Comparison of ENCODE assay signal across 8 cellular contexts in the genomic region with DNA sequence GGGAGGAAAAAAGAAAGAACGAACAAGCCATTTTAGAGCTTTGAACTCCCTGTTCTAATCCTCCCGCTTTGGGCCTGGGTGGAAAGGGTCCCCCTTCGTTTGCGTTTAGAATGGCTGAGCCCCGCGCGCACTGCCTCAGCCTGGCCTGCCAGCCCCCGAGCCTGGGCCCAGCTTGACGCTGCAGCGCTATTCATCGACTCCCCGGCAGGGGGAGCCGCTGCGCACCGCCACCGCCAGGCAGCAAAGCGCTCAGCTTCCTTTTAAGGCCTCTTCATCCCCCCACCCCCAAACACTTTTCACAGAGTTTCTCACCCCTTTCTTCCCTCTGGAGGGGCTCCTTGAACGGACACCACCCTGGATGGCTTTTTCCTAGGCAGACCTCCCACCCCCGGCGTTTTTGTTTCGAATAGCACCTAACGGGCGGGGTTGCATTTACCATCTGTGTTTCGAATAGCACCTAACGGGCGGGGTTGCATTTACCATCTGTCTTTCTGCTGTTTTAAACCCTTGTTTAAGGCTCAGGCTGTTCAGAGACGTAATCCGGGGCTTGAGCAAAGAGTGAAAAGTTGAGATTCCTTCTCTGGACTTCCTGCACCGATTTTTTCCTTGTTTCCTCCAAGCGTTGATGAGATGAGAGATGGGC. TPM values are rescaled to one million over a fixed set of nuclear protein-coding genes. Genes with fewer than 3 reads are reported as not detected.
A peak's percentile ranks its signal among the peaks of the same experiment; 100 is the strongest.
DNase-seq lines count a peak whose midpoint lies in the region; ATAC-seq, FAIRE-seq and TF ChIP-seq lines count a peak whose summit lies in the region.

No MANE protein-coding gene starts in this region.

- H3K4me3 ChIP-seq in A549, result no peak overlapping the region

- CTCF ChIA-PET in A549 (lab: Yijun Ruan, JAX), result interaction anchor here (1.1 to 2.3 kb wide), 7 partner anchors 9 to 614 kb away, joined by 3 to 7 read pairs (median 4); no protein-coding TSS in a partner anchor

- H3K4me3 Mint-ChIP-seq in activated T-cell treated with anti-CD3 and anti-CD28 coated beads, Interleukin-2, amount 50 U/mL, for 72 hours, result no peak overlapping the region

- no peak for FAIRE-seq in A549 (lab: Jason Lieb, UNC)

- H3K27ac Mint-ChIP-seq in activated T-cell treated with anti-CD3 and anti-CD28 coated beads, Interleukin-2, amount 50 U/mL, for 72 hours, result no peak overlapping the region

- ATAC-seq in A549 (peak; percentile 59 to 91; a peak in 3 of 6 replicates), HG03342 (IDR thresholded peaks at IDR 0.05; ENCODE audit: unreplicated experiment) (no peak), GM18519 (IDR thresholded peaks at IDR 0.05; ENCODE audit: low FRiP score, unreplicated experiment) (no peak)
- ATAC-seq in activated T-cell treated with anti-CD3 and anti-CD28 coated beads, Interleukin-2, amount 50 U/mL, for 72 hours (replicated peaks in 1 of 2), result peak in 1 of 2 donors; percentile 41

- no peak for TF ChIP-seq EP300 in A549 (IDR thresholded peaks at IDR 0.05)

- H3K27ac ChIP-seq in A549, result no peak overlapping the region

- H3K36me3 Mint-ChIP-seq in activated T-cell treated with anti-CD3 and anti-CD28 coated beads, Interleukin-2, amount 50 U/mL, for 72 hours (ENCODE audit: insufficient read depth in 2 of 2), result peaks cover 1 to 2% of the 10 kb centered on the region in 2 donors

- H3K4me2 ChIP-seq in A549, result peak overlapping the region; percentile 13; the same call in 1 of the 3 replicates

- H3K27me3 Mint-ChIP-seq in activated T-cell treated with anti-CD3 and anti-CD28 coated beads, Interleukin-2, amount 50 U/mL, for 72 hours (ENCODE audit: low read depth), result peaks cover 8% of the 10 kb centered on the region

- no peaks in the 10 kb centered on the region for H3K4me1 ChIP-seq in A549

- TF ChIP-seq CTCF in A549 (IDR thresholded peaks at IDR 0.05) (peak; percentile 44), GM20000 (IDR thresholded peaks at IDR 0.05; ENCODE audit: extremely low read depth, missing control alignments) (peak; percentile 22)

- peak; percentile 19 to 31; a peak in 2 of 5 replicates for TF ChIP-seq RAD21 in A549 (conservative IDR thresholded peaks at IDR 0.05 in 1 of 2, IDR thresholded peaks at IDR 0.05 in 1 of 2)

- POLR2A ChIA-PET in A549 (lab: Yijun Ruan, JAX), result no interaction called here

- no peaks in the 10 kb centered on the region for H3K4me1 Mint-ChIP-seq in activated T-cell treated with anti-CD3 and anti-CD28 coated beads, Interleukin-2, amount 50 U/mL, for 72 hours (ENCODE audit: low read depth)

- TF ChIP-seq POLR2A in A549 (IDR thresholded peaks at IDR 0.05; ENCODE audit: low read length), result no peak

- 25% methylated on average over 30 of the region's 30 CpGs for WGBS in A549 (ENCODE audit: missing lambda C conversion rate)

- DNase-seq in A549 (ENCODE audit: low read depth in 1 of 2, low spot score in 1 of 2), result peak; percentile 25 to 37
- no peak for DNase-seq in GM20000 (ENCODE audit: low spot score)
- DNase-seq in activated T-cell treated with anti-CD3 and anti-CD28 coated beads, Interleukin-2, amount 50 U/mL, for 72 hours, result peak; percentile 31 to 52
- DNase-seq in iPS DF 4.7 (ENCODE audit: extremely low read depth, low spot score), result peak; percentile 36
- peak; percentile 28 to 58 for DNase-seq in stimulated activated CD4-positive, alpha-beta T cell treated with anti-CD3 and anti-CD28 coated beads, Interleukin-2, amount 100 ng/mL, for 48 hours
- DNase-seq in EL, result no peak

- H3K9me3 Mint-ChIP-seq in activated T-cell treated with anti-CD3 and anti-CD28 coated beads, Interleukin-2, amount 50 U/mL, for 72 hours, result peaks cover 2 to 12% of the 10 kb centered on the region in 2 donors

- H3K9me3 ChIP-seq in A549, result peaks cover 9% of the 10 kb centered on the region; the same call in 1 of the 3 replicates

TF ChIP-seq in A549, 52 proteins besides CTCF, POLR2A, EP300 and RAD21:
- TF ChIP-seq KDM1A (IDR thresholded peaks at IDR 0.05; ENCODE audit: low read depth), result no peak
- TF ChIP-seq SMC3 (IDR thresholded peaks at IDR 0.05), result peak; percentile 17; the same call in 1 of the 3 replicates

RNA-seq across cellular contexts. Expression of a gene that starts 56.4 kb away (rescaled TPM):
- polyA plus RNA-seq in A549 (2011; rRNA removed) (not detected in 2 replicates), A549 (2017; fragmentation: RNase III; extraction: RNeasy Plus Mini Kit Qiagen cat#74134 plus additional on column Dnase treatment) (not detected in 3 replicates)
- polyA plus RNA-seq in A549 (2012; cell fraction: cytosol; rRNA removed), result not detected in 2 replicates
- not detected in 2 replicates for polyA plus RNA-seq in A549 (2012; cell fraction: nucleus; rRNA removed)
- polyA minus RNA-seq in A549 (2011; rRNA and poly(A)+ RNA removed), result not detected in 2 replicates
- not detected for total RNA-seq in activated T-cell treated with anti-CD3 and anti-CD28 coated beads, Interleukin-2, amount 50 U/mL, for 72 hours

Comparison
In these comparisons a context has a peak if more than half of its experiments do, and no peak if none do; other contexts are left out.
1. ATAC-seq: peak in A549 (2 of 2); none in HG03342 (single experiment) and GM18519 (single experiment).
2. DNase-seq: peak in A549 (2 of 2), activated T-cell treated with anti-CD3 and anti-CD28 coated beads, Interleukin-2, amount 50 U/mL, for 72 hours (2 of 2), iPS DF 4.7 (single experiment) and stimulated activated CD4-positive, alpha-beta T cell treated with anti-CD3 and anti-CD28 coated beads, Interleukin-2, amount 100 ng/mL, for 48 hours (2 of 2); none in GM20000 (single experiment) and EL (single experiment).